ENCODE assay signal across 8 cellular contexts in genomic region chr17:45061606-45062205, GRCh38. TPM values are rescaled to one million over a fixed set of nuclear protein-coding genes. Genes with fewer than 3 reads are reported as not detected.
DNase-seq lines count a peak whose midpoint lies in the region; ATAC-seq and TF ChIP-seq lines count a peak whose summit lies in the region.

No MANE protein-coding gene starts in this region.

- H3K4me1 ChIP-seq in SJSA1 (replicated peaks) = peaks cover 16% of the 10 kb centered on the region

- H3K4me3 ChIP-seq in GM08714 (ENCODE audit: low read length) (peak overlapping the region; percentile 64), SJSA1 (peak overlapping the region; percentile 66), fibroblast of mammary gland (ENCODE audit: control insufficient read depth, low read depth, low read length) (peak overlapping the region; percentile 100), retinal pigment epithelial cell (ENCODE audit: low read length) (peak overlapping the region; percentile 86)

- ATAC-seq in HG03571 (IDR thresholded peaks at IDR 0.05; ENCODE audit: unreplicated experiment) (no peak), HG03159 (IDR thresholded peaks at IDR 0.05; ENCODE audit: unreplicated experiment) (no peak)

- no peaks in the 10 kb centered on the region for H3K27me3 ChIP-seq in SJSA1 (replicated peaks)

- TF ChIP-seq CTCF in fibroblast of mammary gland (conservative IDR thresholded peaks at IDR 0.05; ENCODE audit: control insufficient read depth, insufficient read depth, low read depth, low read length) = no peak
- TF ChIP-seq CTCF in retinal pigment epithelial cell (conservative IDR thresholded peaks at IDR 0.05; ENCODE audit: low read depth, low read length) = no peak

- peaks cover 20% of the 10 kb centered on the region for H3K36me3 ChIP-seq in SJSA1

- no peak for DNase-seq in SJSA1 (ENCODE audit: low read depth in 1 of 2, low spot score in 2 of 2)
- DNase-seq in fibroblast of mammary gland (ENCODE audit: low read depth) = no peak
- DNase-seq in retinal pigment epithelial cell (ENCODE audit: low read depth) = no peak
- DNase-seq in retina = no peak
- DNase-seq in NCI-H2227 (lab: John Stamatoyannopoulos, UW; ENCODE audit: unreplicated experiment) = no peak

- H3K9me3 ChIP-seq in SJSA1 (replicated peaks) = no peaks in the 10 kb centered on the region

- H3K27ac ChIP-seq in SJSA1 = peak overlapping the region; percentile 83

RNA-seq across cellular contexts. Expression of gene NMT1, which starts 0.6 kb away (rescaled TPM):
- total RNA-seq in SJSA1 (2014; rRNA removed; shearing (Covaris generic)) = 126 and 144 TPM in 2 replicates

RNA-seq across cellular contexts. Expression of gene DCAKD, which starts 10.3 kb away (rescaled TPM):
- total RNA-seq in SJSA1 (2014; rRNA removed; shearing (Covaris generic)) = 51.8 and 74.1 TPM in 2 replicates
